Comparison of ENCODE assay signal across 21 cellular contexts in the genomic region with DNA sequence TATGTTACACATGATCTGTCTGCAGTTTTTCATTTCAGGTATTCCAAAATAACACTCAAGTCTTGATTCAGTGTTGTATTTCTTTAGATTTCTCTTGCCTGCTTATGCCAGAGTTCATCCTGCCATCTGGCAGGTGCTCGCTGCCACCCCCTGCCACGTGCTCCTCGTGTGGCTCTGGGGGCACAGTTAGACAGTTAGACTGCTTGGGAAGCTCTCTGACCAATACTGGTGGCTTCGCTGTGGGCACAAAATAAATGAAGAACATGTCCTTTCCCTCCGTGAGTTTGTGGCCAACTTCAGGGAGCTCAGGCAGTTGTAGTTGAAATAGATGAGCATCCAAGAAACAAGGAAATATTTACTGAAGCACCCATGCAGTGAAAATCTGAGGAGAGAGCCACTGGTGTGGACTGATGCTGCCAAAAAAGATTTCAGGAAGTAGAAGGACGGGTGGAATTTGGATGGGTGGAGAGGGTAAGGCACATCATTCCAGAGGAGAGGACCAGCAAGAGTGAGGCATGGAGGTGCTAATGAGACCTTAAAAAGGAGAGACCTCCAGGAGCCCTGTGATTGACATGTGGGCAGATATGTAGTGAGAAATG. TPM values are rescaled to one million over a fixed set of nuclear protein-coding genes. Genes with fewer than 3 reads are reported as not detected.
DNase-seq lines count a peak whose midpoint lies in the region; ATAC-seq and TF ChIP-seq lines count a peak whose summit lies in the region.
"Had no signal": no experiment of that assay in that cellular context is flagged by ENCODE, and none has a peak within 500 bp of the region (broad histone marks: within the 10 kb centered on the region; RNA-seq: fewer than 3 reads in every experiment).

No MANE protein-coding gene starts in this region.

- DNase-seq in CD4-positive, alpha-beta T cell = no peak
- DNase-seq in G401 (ENCODE audit: low spot score) = peak; percentile 15
- no peak for DNase-seq in activated CD8-positive, alpha-beta T cell treated with anti-CD3 and anti-CD28 coated beads, Interleukin-2, amount 10 ng/mL, durations not matched to agents 7 days and 5 days
- no peak for DNase-seq in memory B cell (ENCODE audit: low spot score in 2 of 2)
- DNase-seq in CD14-positive monocyte (ENCODE audit: low spot score) = no peak
- DNase-seq in germinal center (ENCODE audit: low spot score) = no peak
- no peak for DNase-seq in glutamatergic neuron
- DNase-seq: BE2C, COR-L47, DMS53, NCI-H1092, NCI-H1694, NCI-H2107, NCI-H748 treated with DMSO at 0.1 percent for 48 hours had no signal

- no peaks in the 10 kb centered on the region for H3K27me3 ChIP-seq in CD4-positive, alpha-beta T cell (ENCODE audit: control insufficient read depth, insufficient read depth, low read length)
- H3K27me3 ChIP-seq: BE2C had no signal

- H3K27ac ChIP-seq in CD4-positive, alpha-beta T cell (ENCODE audit: low read depth, low read length) = no peak overlapping the region
- H3K27ac ChIP-seq: KMS-11, SK-N-MC had no signal

- intact Hi-C loops in CD4-positive, alpha-beta T cell (cut with DNase I, micrococcal nuclease) = no loop called here
- intact Hi-C loops in CD14-positive monocyte (cut with micrococcal nuclease) = no loop called here

- peaks cover 90% of the 10 kb centered on the region for H3K4me1 Mint-ChIP-seq in CD4-positive, alpha-beta T cell (ENCODE audit: low read depth)
- H3K4me1 Mint-ChIP-seq in activated CD8-positive, alpha-beta T cell treated with anti-CD3 and anti-CD28 coated beads, Interleukin-2, amount 10 ng/mL, durations not matched to agents 7 days and 5 days (ENCODE audit: low read depth) = peaks cover 30% of the 10 kb centered on the region
- H3K4me1 Mint-ChIP-seq in memory B cell = peaks cover 46% of the 10 kb centered on the region
- H3K4me1 Mint-ChIP-seq in CD14-positive monocyte = peaks cover 19% of the 10 kb centered on the region
- H3K4me1 Mint-ChIP-seq in glutamatergic neuron (ENCODE audit: low read depth, unreplicated experiment) = peaks cover 28% of the 10 kb centered on the region
- H3K4me1 Mint-ChIP-seq: GM23338 had no signal

- no peaks in the 10 kb centered on the region for H3K27me3 Mint-ChIP-seq in CD4-positive, alpha-beta T cell
- H3K27me3 Mint-ChIP-seq in activated CD8-positive, alpha-beta T cell treated with anti-CD3 and anti-CD28 coated beads, Interleukin-2, amount 10 ng/mL, durations not matched to agents 7 days and 5 days (ENCODE audit: low read depth) = no peaks in the 10 kb centered on the region
- H3K27me3 Mint-ChIP-seq in memory B cell (no peaks in the 10 kb centered on the region), CD14-positive monocyte (ENCODE audit: low read depth in 3 of 3) (peaks cover 0 to 2% (median 1%) of the 10 kb centered on the region in 3 donors), glutamatergic neuron (ENCODE audit: unreplicated experiment) (peaks cover 7% of the 10 kb centered on the region)

- no peaks in the 10 kb centered on the region for H3K9me3 Mint-ChIP-seq in CD4-positive, alpha-beta T cell
- H3K9me3 Mint-ChIP-seq in activated CD8-positive, alpha-beta T cell treated with anti-CD3 and anti-CD28 coated beads, Interleukin-2, amount 10 ng/mL, durations not matched to agents 7 days and 5 days (ENCODE audit: insufficient read depth) = no peaks in the 10 kb centered on the region
- H3K9me3 Mint-ChIP-seq in memory B cell (no peaks in the 10 kb centered on the region), CD14-positive monocyte (no peaks in the 10 kb centered on the region), glutamatergic neuron (ENCODE audit: unreplicated experiment) (peaks cover 3% of the 10 kb centered on the region)
- H3K9me3 Mint-ChIP-seq: GM23338 had no signal

- in situ Hi-C loops in G401 (cut with HindIII; ENCODE audit: low sequenced_read_pairs) = no loop called here

- peak overlapping the region; percentile 97 for H3K27ac Mint-ChIP-seq in CD4-positive, alpha-beta T cell
- peak overlapping the region; percentile 1 for H3K27ac Mint-ChIP-seq in activated CD8-positive, alpha-beta T cell treated with anti-CD3 and anti-CD28 coated beads, Interleukin-2, amount 10 ng/mL, durations not matched to agents 7 days and 5 days
- H3K27ac Mint-ChIP-seq in memory B cell (peak overlapping the region; percentile 26), CD14-positive monocyte (peak overlapping the region in 3 of 7 donors; percentile 3 to 39 (median 17)), glutamatergic neuron (ENCODE audit: unreplicated experiment) (no peak overlapping the region)
- H3K27ac Mint-ChIP-seq: GM23338 had no signal

- H3K4me3 Mint-ChIP-seq in CD4-positive, alpha-beta T cell = no peak overlapping the region
- H3K4me3 Mint-ChIP-seq in activated CD8-positive, alpha-beta T cell treated with anti-CD3 and anti-CD28 coated beads, Interleukin-2, amount 10 ng/mL, durations not matched to agents 7 days and 5 days = no peak overlapping the region
- H3K4me3 Mint-ChIP-seq in memory B cell = no peak overlapping the region
- H3K4me3 Mint-ChIP-seq in CD14-positive monocyte = no peak overlapping the region
- H3K4me3 Mint-ChIP-seq in glutamatergic neuron (ENCODE audit: unreplicated experiment) = no peak overlapping the region
- H3K4me3 Mint-ChIP-seq: GM23338 had no signal

- CTCF ChIA-PET in CD4-positive, alpha-beta T cell (lab: Charles Lee) = no interaction called here
- CTCF ChIA-PET in activated CD8-positive, alpha-beta T cell treated with anti-CD3 and anti-CD28 coated beads, Interleukin-2, amount 10 ng/mL, durations not matched to agents 7 days and 5 days (lab: Charles Lee) = interaction anchor here (1.9 to 2.8 kb wide), 2 partner anchors 75 to 92 kb away, joined by 5 to 9 read pairs; no protein-coding TSS in a partner anchor

- peaks cover 100% of the 10 kb centered on the region for H3K36me3 Mint-ChIP-seq in CD4-positive, alpha-beta T cell (ENCODE audit: low read depth)
- peaks cover 72% of the 10 kb centered on the region for H3K36me3 Mint-ChIP-seq in activated CD8-positive, alpha-beta T cell treated with anti-CD3 and anti-CD28 coated beads, Interleukin-2, amount 10 ng/mL, durations not matched to agents 7 days and 5 days (ENCODE audit: low read depth)
- H3K36me3 Mint-ChIP-seq in memory B cell (peaks cover 47% of the 10 kb centered on the region), CD14-positive monocyte (peaks cover 92 to 97% of the 10 kb centered on the region in 2 donors), glutamatergic neuron (ENCODE audit: unreplicated experiment) (peaks cover 12% of the 10 kb centered on the region)

- no peaks in the 10 kb centered on the region for H3K9me3 ChIP-seq in CD4-positive, alpha-beta T cell (ENCODE audit: control insufficient read depth, low read length)
- H3K9me3 ChIP-seq: BE2C had no signal

- POLR2A ChIA-PET in CD4-positive, alpha-beta T cell (lab: Charles Lee) = no interaction called here
- POLR2A ChIA-PET in activated CD8-positive, alpha-beta T cell treated with anti-CD3 and anti-CD28 coated beads, Interleukin-2, amount 10 ng/mL, durations not matched to agents 7 days and 5 days (lab: Charles Lee) = interaction anchor here (1.4 kb wide), 1 partner anchor 11 kb away, joined by 3 read pairs; no protein-coding TSS in a partner anchor

- no peak for ATAC-seq in CD4-positive, alpha-beta T cell (ENCODE audit: poor library complexity)
- ATAC-seq in activated CD8-positive, alpha-beta T cell treated with anti-CD3 and anti-CD28 coated beads, Interleukin-2, amount 10 ng/mL, durations not matched to agents 7 days and 5 days = no peak
- ATAC-seq in memory B cell (ENCODE audit: low read depth) = no peak
- ATAC-seq in GM19324 (IDR thresholded peaks at IDR 0.05; ENCODE audit: low FRiP score, unreplicated experiment) = no peak
- ATAC-seq: GM23338, Panc1, Right ventricle myocardium inferior had no signal

- no peak for TF ChIP-seq CTCF in CD4-positive, alpha-beta T cell (IDR thresholded peaks at IDR 0.05)
- TF ChIP-seq CTCF in CD14-positive monocyte (IDR thresholded peaks at IDR 0.05) (no peak), glutamatergic neuron (IDR thresholded peaks at IDR 0.05; ENCODE audit: partially characterized antibody, unreplicated experiment) (no peak)

RNA-seq across cellular contexts. Expression of a gene that starts 37.5 kb away (rescaled TPM):
- 100 to 1,000 TPM; 330 to 337 TPM for total RNA-seq in CD4-positive, alpha-beta T cell
- not detected in 2 replicates for total RNA-seq in G401 (2014; rRNA removed; shearing (Covaris generic))
- total RNA-seq in activated CD8-positive, alpha-beta T cell treated with anti-CD3 and anti-CD28 coated beads, Interleukin-2, amount 10 ng/mL, durations not matched to agents 7 days and 5 days = 1 to 10 TPM; 5.0 to 5.2 TPM
- polyA plus RNA-seq in CD14-positive monocyte = 100 to 1,000 TPM; 190 to 288 TPM
- total RNA-seq in glutamatergic neuron (ENCODE audit: unreplicated experiment) = not detected
- total RNA-seq: GM23338, MCF 10A had no signal

Comparison
In these comparisons a context has a peak if more than half of its experiments do, and no peak if none do; other contexts are left out.
1. RNA of a gene that starts 37.5 kb away (total RNA-seq): 330 to 337 TPM in CD4-positive, alpha-beta T cell; 5.0 to 5.2 TPM in activated CD8-positive, alpha-beta T cell treated with anti-CD3 and anti-CD28 coated beads, Interleukin-2, amount 10 ng/mL, durations not matched to agents 7 days and 5 days, not detected in G401 and not detected in glutamatergic neuron (single experiment); every median in the first group is over 10 times any median in the second.